13 cellular contexts compared by ENCODE assay signal in the genomic region with DNA sequence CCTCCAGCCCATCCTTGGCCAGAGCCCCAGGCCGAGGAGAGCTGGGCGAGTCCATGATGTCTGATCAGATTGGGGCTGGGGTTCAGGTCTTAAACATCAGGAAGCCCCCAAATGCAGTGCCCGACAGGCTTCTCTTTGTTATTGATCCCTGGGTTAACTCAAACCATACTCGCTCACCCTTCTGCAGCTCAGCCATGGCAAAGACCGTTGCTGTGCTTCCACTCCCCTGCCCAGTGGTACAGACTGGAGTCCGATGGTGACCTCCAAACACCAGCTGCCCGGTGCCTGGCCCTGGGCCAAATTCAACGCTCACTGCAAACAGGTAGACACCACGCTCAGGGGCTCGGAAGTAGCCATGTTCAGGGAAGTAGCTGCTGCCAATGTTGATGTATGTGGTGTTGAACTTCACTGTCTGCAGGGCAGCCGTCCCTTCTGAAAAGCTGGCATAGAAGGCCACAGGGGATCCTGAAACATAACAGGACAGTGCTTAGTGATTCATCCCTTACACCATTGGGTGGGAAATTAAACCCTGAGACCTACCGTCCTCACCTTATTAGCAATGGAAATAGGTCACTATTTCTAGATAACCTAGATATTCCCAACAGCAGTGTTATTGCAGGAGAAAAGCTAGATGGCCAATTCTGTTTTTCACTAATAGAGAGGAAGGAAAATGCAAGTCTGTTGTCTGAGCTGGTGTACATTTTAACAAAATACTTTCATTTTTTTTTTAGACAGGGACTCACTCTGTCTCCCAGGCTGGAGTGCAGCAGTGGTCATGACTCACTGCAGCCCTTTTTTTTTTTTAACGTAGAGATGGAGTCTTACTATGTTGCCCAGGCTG. TPM values are rescaled to one million over a fixed set of nuclear protein-coding genes. Genes with fewer than 3 reads are reported as not detected.
DNase-seq lines count a peak whose midpoint lies in the region; ATAC-seq, FAIRE-seq and TF ChIP-seq lines count a peak whose summit lies in the region.
"Had no signal": no experiment of that assay in that cellular context is flagged by ENCODE, and none has a peak within 500 bp of the region (broad histone marks: within the 10 kb centered on the region; RNA-seq: fewer than 3 reads in every experiment).

No MANE protein-coding gene starts in this region.

- intact Hi-C loops in activated CD4-positive, alpha-beta memory T cell treated with anti-CD3 and anti-CD28 coated beads for 36 hours (cut with micrococcal nuclease): no loop called here

- peak; percentile 13 for DNase-seq in activated CD4-positive, alpha-beta memory T cell treated with anti-CD3 and anti-CD28 coated beads, Interleukin-2, amount 10 ng/mL, durations not matched to agents 7 days and 5 days
- no peak for DNase-seq in activated CD4-positive, alpha-beta memory T cell treated with anti-CD3 and anti-CD28 coated beads for 36 hours
- DNase-seq in fibroblast of peridontal ligament (ENCODE audit: extremely low read depth) (peak; percentile 58), stromal cell of bone marrow (ENCODE audit: low read depth) (peak; percentile 48), RCC 7860 (ENCODE audit: low spot score) (no peak), GM19239 (ENCODE audit: insufficient read length, low spot score) (no peak)
- DNase-seq: activated CD4-positive, alpha-beta T cell treated with anti-CD3 and anti-CD28 coated beads, Interleukin-2, amount 50 U/mL, for 48 hours; central memory CD4-positive, alpha-beta T cell; NCI-H345; trophoblast cell had no signal

- peaks cover 13% of the 10 kb centered on the region for H3K4me1 Mint-ChIP-seq in activated CD4-positive, alpha-beta memory T cell treated with anti-CD3 and anti-CD28 coated beads, Interleukin-2, amount 10 ng/mL, durations not matched to agents 7 days and 5 days
- peaks cover 1% of the 10 kb centered on the region for H3K4me1 Mint-ChIP-seq in activated CD4-positive, alpha-beta memory T cell treated with anti-CD3 and anti-CD28 coated beads for 36 hours (ENCODE audit: low read depth)

- no peak overlapping the region for H3K27ac Mint-ChIP-seq in activated CD4-positive, alpha-beta memory T cell treated with anti-CD3 and anti-CD28 coated beads, Interleukin-2, amount 10 ng/mL, durations not matched to agents 7 days and 5 days
- no peak overlapping the region for H3K27ac Mint-ChIP-seq in activated CD4-positive, alpha-beta memory T cell treated with anti-CD3 and anti-CD28 coated beads for 36 hours

- H3K4me3 Mint-ChIP-seq in activated CD4-positive, alpha-beta memory T cell treated with anti-CD3 and anti-CD28 coated beads, Interleukin-2, amount 10 ng/mL, durations not matched to agents 7 days and 5 days: no peak overlapping the region
- no peak overlapping the region for H3K4me3 Mint-ChIP-seq in activated CD4-positive, alpha-beta memory T cell treated with anti-CD3 and anti-CD28 coated beads for 36 hours

- H3K27me3 Mint-ChIP-seq in activated CD4-positive, alpha-beta memory T cell treated with anti-CD3 and anti-CD28 coated beads, Interleukin-2, amount 10 ng/mL, durations not matched to agents 7 days and 5 days: no peaks in the 10 kb centered on the region
- no peaks in the 10 kb centered on the region for H3K27me3 Mint-ChIP-seq in activated CD4-positive, alpha-beta memory T cell treated with anti-CD3 and anti-CD28 coated beads for 36 hours

- H3K9me3 Mint-ChIP-seq in activated CD4-positive, alpha-beta memory T cell treated with anti-CD3 and anti-CD28 coated beads, Interleukin-2, amount 10 ng/mL, durations not matched to agents 7 days and 5 days: no peaks in the 10 kb centered on the region
- no peaks in the 10 kb centered on the region for H3K9me3 Mint-ChIP-seq in activated CD4-positive, alpha-beta memory T cell treated with anti-CD3 and anti-CD28 coated beads for 36 hours

- POLR2A ChIA-PET in activated CD4-positive, alpha-beta memory T cell treated with anti-CD3 and anti-CD28 coated beads, Interleukin-2, amount 10 ng/mL, durations not matched to agents 7 days and 5 days (lab: Charles Lee): interaction anchor here (1.8 to 2.4 kb wide), 2 partner anchors 29 to 156 kb away, joined by 6 to 8 read pairs; no protein-coding TSS in a partner anchor
- POLR2A ChIA-PET in activated CD4-positive, alpha-beta memory T cell treated with anti-CD3 and anti-CD28 coated beads for 36 hours (lab: Charles Lee): no interaction called here

- H3K36me3 Mint-ChIP-seq in activated CD4-positive, alpha-beta memory T cell treated with anti-CD3 and anti-CD28 coated beads, Interleukin-2, amount 10 ng/mL, durations not matched to agents 7 days and 5 days (ENCODE audit: low read depth): no peaks in the 10 kb centered on the region
- no peaks in the 10 kb centered on the region for H3K36me3 Mint-ChIP-seq in activated CD4-positive, alpha-beta memory T cell treated with anti-CD3 and anti-CD28 coated beads for 36 hours

- ATAC-seq in SK-N-SH treated with all-trans-retinoic acid at 6 μM for 48 hours: peak; percentile 43
- ATAC-seq in HG03139 (IDR thresholded peaks at IDR 0.05; ENCODE audit: unreplicated experiment): no peak
- ATAC-seq: A549 had no signal

- no peak for FAIRE-seq in RCC 7860 (lab: Jason Lieb, UNC)
- no peak for FAIRE-seq in GM19239 (lab: Jason Lieb, UNC)
- FAIRE-seq: A549 had no signal

- CTCF ChIA-PET in activated CD4-positive, alpha-beta memory T cell treated with anti-CD3 and anti-CD28 coated beads, Interleukin-2, amount 10 ng/mL, durations not matched to agents 7 days and 5 days (lab: Charles Lee): interaction anchor here (0.9 to 3.3 kb wide), 4 partner anchors 13 to 184 kb away, joined by 3 to 10 read pairs (median 4); no protein-coding TSS in a partner anchor
- CTCF ChIA-PET in activated CD4-positive, alpha-beta memory T cell treated with anti-CD3 and anti-CD28 coated beads for 36 hours (lab: Charles Lee): interaction anchor here (0.5 to 5.1 kb wide), 6 partner anchors 9 to 228 kb away, joined by 3 to 47 read pairs (median 6); partner anchors contain the start of gene ADIRF

TF ChIP-seq in SK-N-SH treated with all-trans-retinoic acid at 6 μM for 48 hours, 23 proteins besides CTCF, POLR2A, EP300 and RAD21:
- TF ChIP-seq GLIS3 (CRISPR knock-in tag; IDR thresholded peaks at IDR 0.05): no peak
- TF ChIP-seq ISL1 (CRISPR knock-in tag; IDR thresholded peaks at IDR 0.05): no peak
- TF ChIP-seq ZNF565 (CRISPR knock-in tag; conservative IDR thresholded peaks at IDR 0.05; ENCODE audit: low read depth): no peak
- no peak for TF ChIP-seq POU6F1 (CRISPR knock-in tag; IDR thresholded peaks at IDR 0.05; ENCODE audit: borderline replicate concordance, low read depth)
- TF ChIP-seq, protein P1, sequence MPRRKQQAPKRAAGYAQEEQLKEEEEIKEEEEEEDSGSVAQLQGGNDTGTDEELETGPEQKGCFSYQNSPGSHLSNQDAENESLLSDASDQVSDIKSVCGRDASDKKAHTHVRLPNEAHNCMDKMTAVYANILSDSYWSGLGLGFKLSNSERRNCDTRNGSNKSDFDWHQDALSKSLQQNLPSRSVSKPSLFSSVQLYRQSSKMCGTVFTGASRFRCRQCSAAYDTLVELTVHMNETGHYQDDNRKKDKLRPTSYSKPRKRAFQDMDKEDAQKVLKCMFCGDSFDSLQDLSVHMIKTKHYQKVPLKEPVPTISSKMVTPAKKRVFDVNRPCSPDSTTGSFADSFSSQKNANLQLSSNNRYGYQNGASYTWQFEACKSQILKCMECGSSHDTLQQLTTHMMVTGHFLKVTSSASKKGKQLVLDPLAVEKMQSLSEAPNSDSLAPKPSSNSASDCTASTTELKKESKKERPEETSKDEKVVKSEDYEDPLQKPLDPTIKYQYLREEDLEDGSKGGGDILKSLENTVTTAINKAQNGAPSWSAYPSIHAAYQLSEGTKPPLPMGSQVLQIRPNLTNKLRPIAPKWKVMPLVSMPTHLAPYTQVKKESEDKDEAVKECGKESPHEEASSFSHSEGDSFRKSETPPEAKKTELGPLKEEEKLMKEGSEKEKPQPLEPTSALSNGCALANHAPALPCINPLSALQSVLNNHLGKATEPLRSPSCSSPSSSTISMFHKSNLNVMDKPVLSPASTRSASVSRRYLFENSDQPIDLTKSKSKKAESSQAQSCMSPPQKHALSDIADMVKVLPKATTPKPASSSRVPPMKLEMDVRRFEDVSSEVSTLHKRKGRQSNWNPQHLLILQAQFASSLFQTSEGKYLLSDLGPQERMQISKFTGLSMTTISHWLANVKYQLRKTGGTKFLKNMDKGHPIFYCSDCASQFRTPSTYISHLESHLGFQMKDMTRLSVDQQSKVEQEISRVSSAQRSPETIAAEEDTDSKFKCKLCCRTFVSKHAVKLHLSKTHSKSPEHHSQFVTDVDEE (CRISPR knock-in tag; IDR thresholded peaks at IDR 0.05): no peak

RNA-seq across cellular contexts. Expression of gene MMRN2, which starts 20.5 kb away (rescaled TPM):
- not detected for total RNA-seq in activated CD4-positive, alpha-beta memory T cell treated with anti-CD3 and anti-CD28 coated beads, Interleukin-2, amount 10 ng/mL, durations not matched to agents 7 days and 5 days
- total RNA-seq in activated CD4-positive, alpha-beta memory T cell treated with anti-CD3 and anti-CD28 coated beads for 36 hours: not detected

RNA-seq across cellular contexts. Expression of gene SNCG, which starts 21.5 kb away (rescaled TPM):
- not detected for total RNA-seq in activated CD4-positive, alpha-beta memory T cell treated with anti-CD3 and anti-CD28 coated beads, Interleukin-2, amount 10 ng/mL, durations not matched to agents 7 days and 5 days
- not detected for total RNA-seq in activated CD4-positive, alpha-beta memory T cell treated with anti-CD3 and anti-CD28 coated beads for 36 hours

RNA-seq across cellular contexts. Expression of gene ADIRF, which starts 31.4 kb away (rescaled TPM):
- not detected for total RNA-seq in activated CD4-positive, alpha-beta memory T cell treated with anti-CD3 and anti-CD28 coated beads, Interleukin-2, amount 10 ng/mL, durations not matched to agents 7 days and 5 days
- not detected for total RNA-seq in activated CD4-positive, alpha-beta memory T cell treated with anti-CD3 and anti-CD28 coated beads for 36 hours

Comparison
In these comparisons a context has a peak if more than half of its experiments do, and no peak if none do; other contexts are left out.
1. DNase-seq: peak in activated CD4-positive, alpha-beta memory T cell treated with anti-CD3 and anti-CD28 coated beads, Interleukin-2, amount 10 ng/mL, durations not matched to agents 7 days and 5 days (single experiment), fibroblast of peridontal ligament (single experiment) and stromal cell of bone marrow (single experiment); none in activated CD4-positive, alpha-beta memory T cell treated with anti-CD3 and anti-CD28 coated beads for 36 hours (single experiment), RCC 7860 (single experiment) and GM19239 (single experiment).